In the genomic region with DNA sequence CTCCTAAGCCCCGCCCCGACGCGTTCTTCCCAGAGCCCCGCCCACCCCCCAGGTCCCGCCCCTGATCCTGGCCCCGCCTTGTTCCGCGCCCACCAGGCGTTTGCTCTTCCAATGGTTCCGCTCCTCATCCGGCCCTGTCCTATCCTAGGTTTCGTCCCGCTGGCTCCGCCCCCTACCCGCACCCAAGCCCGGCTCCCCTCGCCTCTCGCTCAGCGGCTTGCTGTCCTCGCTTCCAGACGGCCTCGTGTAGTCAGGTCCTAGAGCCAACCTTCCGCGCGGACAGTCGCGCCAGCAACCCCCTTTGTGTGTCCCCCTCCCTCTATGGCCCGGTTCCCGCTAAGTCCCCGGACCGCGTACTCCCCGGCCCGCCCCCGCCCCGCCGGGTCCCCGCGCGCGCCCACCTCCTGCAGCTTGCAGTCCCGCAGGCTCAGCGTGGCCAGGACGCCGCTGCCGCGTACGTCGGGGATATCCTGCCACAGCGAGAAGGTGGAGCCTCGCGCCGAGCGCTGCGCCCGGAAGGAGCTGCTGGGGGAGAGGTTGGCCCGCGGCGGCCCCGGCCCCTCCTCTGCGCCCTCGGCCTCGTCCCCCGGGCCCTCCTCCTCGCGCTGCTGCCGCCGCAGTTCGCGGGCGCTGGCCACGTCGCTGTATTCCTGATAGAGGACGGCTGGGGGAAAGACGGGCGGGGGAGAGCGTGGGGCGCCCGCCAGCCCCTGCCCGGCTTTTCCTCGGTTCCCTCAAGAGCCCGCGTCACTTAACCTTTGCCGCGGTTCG, we compare ENCODE assay signal across 8 cellular contexts. TPM values are rescaled to one million over a fixed set of nuclear protein-coding genes. Genes with fewer than 3 reads are reported as not detected.
DNase-seq lines count a peak whose midpoint lies in the region; ATAC-seq and TF ChIP-seq lines count a peak whose summit lies in the region.

No MANE protein-coding gene starts in this region.

- H3K4me2 ChIP-seq in GM23248 (ENCODE audit: unreplicated experiment) = peak overlapping the region; percentile 46

- no peaks in the 10 kb centered on the region for H3K9me2 ChIP-seq in GM23248 (ENCODE audit: insufficient read depth)

- peak overlapping the region; percentile 93 for H3K27ac Mint-ChIP-seq in activated T-helper 2 cell treated with anti-CD3 and anti-CD28 coated beads, Interferon-gamma antibody, Interleukin-2, Interleukin-4, amounts not matched to agents 10 μg/mL and 5 μg/mL and 100 μg/mL, durations not matched to agents 14 hours and 24 hours and 36 hours
- H3K27ac Mint-ChIP-seq in nephron progenitor cell = peak overlapping the region; percentile 78

- no peaks in the 10 kb centered on the region for H3K9me3 Mint-ChIP-seq in activated T-helper 2 cell treated with anti-CD3 and anti-CD28 coated beads, Interferon-gamma antibody, Interleukin-2, Interleukin-4, amounts not matched to agents 10 μg/mL and 5 μg/mL and 100 μg/mL, durations not matched to agents 14 hours and 24 hours and 36 hours
- H3K9me3 Mint-ChIP-seq in nephron progenitor cell = no peaks in the 10 kb centered on the region

- peak overlapping the region; percentile 83 for H2AFZ ChIP-seq in GM23248

- peak; percentile 90 for ATAC-seq in stimulated activated naive CD8-positive, alpha-beta T cell treated with anti-CD3 and anti-CD28 coated beads, Interleukin-15, Interleukin-2, amounts not matched to agents 100 U/mL and 50 U/mL, for 24 hours

- DNase-seq in DMS79 treated with DMSO at 0.1 percent for 48 hours (lab: John Stamatoyannopoulos, UW) (peak; percentile 60), GM23248 (peak; percentile 100), LHCN-M2 (ENCODE audit: low read depth) (peak; percentile 96), RKO (ENCODE audit: low spot score) (peak; percentile 98), fibroblast of the aortic adventitia (ENCODE audit: low read depth) (peak; percentile 98), nephron progenitor cell (peak; percentile 97)
- peak; percentile 93 for DNase-seq in activated T-helper 2 cell treated with anti-CD3 and anti-CD28 coated beads, Interferon-gamma antibody, Interleukin-2, Interleukin-4, amounts not matched to agents 10 μg/mL and 5 μg/mL and 100 μg/mL, durations not matched to agents 14 hours and 24 hours and 36 hours (ENCODE audit: low spot score)
- peak; percentile 95 for DNase-seq in stimulated activated naive CD8-positive, alpha-beta T cell treated with anti-CD3 and anti-CD28 coated beads, Interleukin-15, Interleukin-2, amounts not matched to agents 100 U/mL and 50 U/mL, for 24 hours

- H3F3A ChIP-seq in GM23248 (ENCODE audit: insufficient read depth) = no peaks in the 10 kb centered on the region

- peak overlapping the region; percentile 83 for H3K4me3 Mint-ChIP-seq in activated T-helper 2 cell treated with anti-CD3 and anti-CD28 coated beads, Interferon-gamma antibody, Interleukin-2, Interleukin-4, amounts not matched to agents 10 μg/mL and 5 μg/mL and 100 μg/mL, durations not matched to agents 14 hours and 24 hours and 36 hours (ENCODE audit: low read depth)
- peak overlapping the region; percentile 87 for H3K4me3 Mint-ChIP-seq in nephron progenitor cell

- TF ChIP-seq CTCF in fibroblast of the aortic adventitia (IDR thresholded peaks at IDR 0.05; ENCODE audit: insufficient read depth, low read length) = no peak
- no peak for TF ChIP-seq CTCF in nephron progenitor cell (IDR thresholded peaks at IDR 0.05)

- H3K27me3 Mint-ChIP-seq in activated T-helper 2 cell treated with anti-CD3 and anti-CD28 coated beads, Interferon-gamma antibody, Interleukin-2, Interleukin-4, amounts not matched to agents 10 μg/mL and 5 μg/mL and 100 μg/mL, durations not matched to agents 14 hours and 24 hours and 36 hours (ENCODE audit: low read depth) = no peaks in the 10 kb centered on the region
- peaks cover 20% of the 10 kb centered on the region for H3K27me3 Mint-ChIP-seq in nephron progenitor cell (ENCODE audit: low read depth, poor library complexity)

- in situ Hi-C loops in GM23248 (cut with MboI) = no loop called here

- H3K79me2 ChIP-seq in GM23248 (ENCODE audit: insufficient read depth) = no peaks in the 10 kb centered on the region

- H3K27me3 ChIP-seq in GM23248 (replicated peaks; ENCODE audit: insufficient read depth) = no peaks in the 10 kb centered on the region

- H3K27ac ChIP-seq in GM23248 = peak overlapping the region; percentile 86

- no peaks in the 10 kb centered on the region for H3K36me3 Mint-ChIP-seq in activated T-helper 2 cell treated with anti-CD3 and anti-CD28 coated beads, Interferon-gamma antibody, Interleukin-2, Interleukin-4, amounts not matched to agents 10 μg/mL and 5 μg/mL and 100 μg/mL, durations not matched to agents 14 hours and 24 hours and 36 hours (ENCODE audit: low read depth)
- H3K36me3 Mint-ChIP-seq in nephron progenitor cell (ENCODE audit: low read depth) = no peaks in the 10 kb centered on the region

- intact Hi-C loops in activated T-helper 2 cell treated with anti-CD3 and anti-CD28 coated beads, Interferon-gamma antibody, Interleukin-2, Interleukin-4, amounts not matched to agents 10 μg/mL and 5 μg/mL and 100 μg/mL, durations not matched to agents 14 hours and 24 hours and 36 hours (cut with micrococcal nuclease) = loop anchor here (1.0 to 2.0 kb wide), 4 partner anchors 11 to 161 kb away; a partner anchor contains a TSS

- peaks cover 3% of the 10 kb centered on the region for H3K4me1 Mint-ChIP-seq in activated T-helper 2 cell treated with anti-CD3 and anti-CD28 coated beads, Interferon-gamma antibody, Interleukin-2, Interleukin-4, amounts not matched to agents 10 μg/mL and 5 μg/mL and 100 μg/mL, durations not matched to agents 14 hours and 24 hours and 36 hours (ENCODE audit: low read depth)
- peaks cover 34% of the 10 kb centered on the region for H3K4me1 Mint-ChIP-seq in nephron progenitor cell

- H3K4me1 ChIP-seq in GM23248 (ENCODE audit: insufficient read depth) = 0 out of 2 replicates have a peak, but pooled peaks cover 4% of the 10 kb centered on the region

- H3K9me3 ChIP-seq in GM23248 (ENCODE audit: low read depth) = no peaks in the 10 kb centered on the region

- no peaks in the 10 kb centered on the region for H4K20me1 ChIP-seq in GM23248 (ENCODE audit: insufficient read depth)

- 0 to 1% methylated on average over 37 to 75 of the region's 87 CpGs for WGBS in GM23248 (ENCODE audit: low coverage in 1 of 2, low lambda C conversion rate in 2 of 2, missing lambda C conversion rate in 2 of 2), 2 experiments

- H3K4me3 ChIP-seq in GM23248 (peak overlapping the region; percentile 73), fibroblast of the aortic adventitia (ENCODE audit: low read depth, low read length) (peak overlapping the region; percentile 68)

- no peaks in the 10 kb centered on the region for H3K36me3 ChIP-seq in GM23248 (ENCODE audit: low read depth)

- H3K9ac ChIP-seq in GM23248 = peak overlapping the region; percentile 87

RNA-seq across cellular contexts. Expression of a gene that starts 5.7 kb away (rescaled TPM):
- total RNA-seq in GM23248 (2014; rRNA removed; shearing (Covaris generic)) = 8.6 and 12.1 TPM in 2 replicates
- 13.3 and 14.2 TPM in 2 replicates for polyA plus RNA-seq in GM23248 (2016; fragmentation: Nextera tagmentation; extraction: Ambion mirVana)
- total RNA-seq in LHCN-M2 (2014; rRNA removed) = 1.9 TPM in 2 replicates
- polyA plus RNA-seq in LHCN-M2 (2012) = 2.1 TPM
- total RNA-seq in activated T-helper 2 cell treated with anti-CD3 and anti-CD28 coated beads, Interferon-gamma antibody, Interleukin-2, Interleukin-4, amounts not matched to agents 10 μg/mL and 5 μg/mL and 100 μg/mL, durations not matched to agents 14 hours and 24 hours and 36 hours = 6.4 and 7.5 TPM in 2 replicates
- 2.8 and 12.1 TPM in 2 replicates for total RNA-seq in fibroblast of the aortic adventitia (ENCODE audit: low replicate concordance)

RNA-seq across cellular contexts. Expression of a gene that starts 30.3 kb away (rescaled TPM):
- total RNA-seq in GM23248 (2014; rRNA removed; shearing (Covaris generic)) = 9.7 and 16.5 TPM in 2 replicates
- polyA plus RNA-seq in GM23248 (2016; fragmentation: Nextera tagmentation; extraction: Ambion mirVana) = 2.6 and 3.5 TPM in 2 replicates
- total RNA-seq in LHCN-M2 (2014; rRNA removed) (5.2 and 7.1 TPM in 2 replicates), fibroblast of the aortic adventitia (ENCODE audit: low replicate concordance) (6.7 and 7.5 TPM in 2 replicates)
- 5.4 TPM for polyA plus RNA-seq in LHCN-M2 (2012)
- 3.2 and 3.9 TPM in 2 replicates for total RNA-seq in activated T-helper 2 cell treated with anti-CD3 and anti-CD28 coated beads, Interferon-gamma antibody, Interleukin-2, Interleukin-4, amounts not matched to agents 10 μg/mL and 5 μg/mL and 100 μg/mL, durations not matched to agents 14 hours and 24 hours and 36 hours

RNA-seq across cellular contexts. Expression of a gene that starts 50.9 kb away (rescaled TPM):
- 20.4 and 21.7 TPM in 2 replicates for total RNA-seq in GM23248 (2014; rRNA removed; shearing (Covaris generic))
- 8.0 and 8.8 TPM in 2 replicates for polyA plus RNA-seq in GM23248 (2016; fragmentation: Nextera tagmentation; extraction: Ambion mirVana)
- 60.1 and 73.1 TPM in 2 replicates for total RNA-seq in LHCN-M2 (2014; rRNA removed)
- polyA plus RNA-seq in LHCN-M2 (2012) = 49.4 TPM
- not detected in 2 replicates for total RNA-seq in activated T-helper 2 cell treated with anti-CD3 and anti-CD28 coated beads, Interferon-gamma antibody, Interleukin-2, Interleukin-4, amounts not matched to agents 10 μg/mL and 5 μg/mL and 100 μg/mL, durations not matched to agents 14 hours and 24 hours and 36 hours
- 7.8 and 7.9 TPM in 2 replicates for total RNA-seq in fibroblast of the aortic adventitia (ENCODE audit: low replicate concordance)

Comparison
In these comparisons a context has a peak if more than half of its experiments do, and no peak if none do; other contexts are left out.
1. Peak in every context shown above with its lines: DNase-seq, ATAC-seq, H3K4me3 ChIP-seq and H3K27ac ChIP-seq.